ENCODE assay signal across 11 cellular contexts in genomic region chr11:47388697-47389576, GRCh38. TPM values are rescaled to one million over a fixed set of nuclear protein-coding genes. Genes with fewer than 3 reads are reported as not detected.
DNase-seq lines count a peak whose midpoint lies in the region; ATAC-seq and TF ChIP-seq lines count a peak whose summit lies in the region.
"Had no signal": no experiment of that assay in that cellular context is flagged by ENCODE, and none has a peak within 500 bp of the region (broad histone marks: within the 10 kb centered on the region; RNA-seq: fewer than 3 reads in every experiment).

No MANE protein-coding gene starts in this region.

- no peaks in the 10 kb centered on the region for H3K79me2 ChIP-seq in osteoblast (ENCODE audit: insufficient read depth, low read length)

- no peak overlapping the region for H2AFZ ChIP-seq in osteoblast (ENCODE audit: low read length)

- no peak overlapping the region for H3K9ac ChIP-seq in colonic mucosa (ENCODE audit: low read depth in 2 of 2, low read length in 2 of 2)

- H3K27me3 ChIP-seq in HL-60 (ENCODE audit: insufficient read depth, poor library complexity, severe bottlenecking) (no peaks in the 10 kb centered on the region), colonic mucosa (no peaks in the 10 kb centered on the region), osteoblast (ENCODE audit: insufficient read depth, low read length) (no peaks in the 10 kb centered on the region)
- H3K27me3 ChIP-seq in naive thymus-derived CD4-positive, alpha-beta T cell (ENCODE audit: control insufficient read depth in 2 of 2, insufficient read depth in 2 of 2, low read length in 2 of 2), result no peaks in the 10 kb centered on the region

- no peaks in the 10 kb centered on the region for H3K4me1 ChIP-seq in colonic mucosa
- H3K4me1 ChIP-seq in osteoblast (ENCODE audit: insufficient read depth, low read length), result peaks cover 6% of the 10 kb centered on the region
- H3K4me1 ChIP-seq in naive thymus-derived CD4-positive, alpha-beta T cell (ENCODE audit: control insufficient read depth in 2 of 2, insufficient read depth in 2 of 2, low read length in 2 of 2), result peaks cover 12 to 20% of the 10 kb centered on the region in 2 donors

- peak overlapping the region; percentile 30 for H3K4me3 ChIP-seq in HL-60 (replicated peaks; ENCODE audit: insufficient read depth, low read length)
- no peak overlapping the region for H3K4me3 ChIP-seq in colonic mucosa
- H3K4me3 ChIP-seq in osteoblast (ENCODE audit: insufficient read depth, low read length), result no peak overlapping the region
- no peak overlapping the region for H3K4me3 ChIP-seq in naive thymus-derived CD4-positive, alpha-beta T cell (ENCODE audit: low read length)

- TF ChIP-seq CTCF in HL-60 (IDR thresholded peaks at IDR 0.05; ENCODE audit: insufficient read depth, low read length) (no peak), colonic mucosa (IDR thresholded peaks at IDR 0.05) (no peak), osteoblast (IDR thresholded peaks at IDR 0.05; ENCODE audit: extremely low read depth, low read depth, low read length) (no peak), GM10266 (IDR thresholded peaks at IDR 0.05; ENCODE audit: control insufficient read depth, insufficient read depth, low read depth, missing control alignments) (no peak)

- CTCF ChIA-PET in naive thymus-derived CD4-positive, alpha-beta T cell (lab: Charles Lee), result interaction anchor here (0.9 to 3.8 kb wide), 4 partner anchors 12 to 23 kb away, joined by 3 to 20 read pairs (median 6); no protein-coding TSS in a partner anchor

- peak overlapping the region; percentile 100 for H3K27ac ChIP-seq in HL-60 (replicated peaks)
- peak overlapping the region; percentile 11 for H3K27ac ChIP-seq in colonic mucosa
- H3K27ac ChIP-seq in osteoblast (ENCODE audit: low read depth, low read length), result no peak overlapping the region
- H3K27ac ChIP-seq in naive thymus-derived CD4-positive, alpha-beta T cell (ENCODE audit: low read depth, low read length), result no peak overlapping the region

- POLR2A ChIA-PET in naive thymus-derived CD4-positive, alpha-beta T cell (lab: Charles Lee), result interaction anchor here (0.5 to 6.1 kb wide), 6 partner anchors 10 to 175 kb away, joined by 3 to 41 read pairs (median 6); partner anchors contain the start of genes MADD and SPI1

- H3K9me3 ChIP-seq in colonic mucosa (no peaks in the 10 kb centered on the region), osteoblast (ENCODE audit: low read depth, low read length) (no peaks in the 10 kb centered on the region)
- H3K9me3 ChIP-seq in naive thymus-derived CD4-positive, alpha-beta T cell (ENCODE audit: control insufficient read depth in 2 of 3, low read length in 3 of 3), result no peaks in the 10 kb centered on the region

- H3K36me3 ChIP-seq in colonic mucosa (no peaks in the 10 kb centered on the region), osteoblast (ENCODE audit: insufficient read depth, low read length) (no peaks in the 10 kb centered on the region)
- H3K36me3 ChIP-seq in naive thymus-derived CD4-positive, alpha-beta T cell (ENCODE audit: control insufficient read depth in 2 of 3, insufficient read depth in 3 of 3, low read length in 3 of 3), result no peaks in the 10 kb centered on the region

- peak overlapping the region in 1 of 10 donors; percentile 25 for H3K4me3 Mint-ChIP-seq in naive thymus-derived CD4-positive, alpha-beta T cell

- no peak for ATAC-seq in naive thymus-derived CD4-positive, alpha-beta T cell

- intact Hi-C loops in colonic mucosa (cut with DNase I), result no loop called here
- intact Hi-C loops in naive thymus-derived CD4-positive, alpha-beta T cell (cut with micrococcal nuclease), result no loop called here

- H3K36me3 Mint-ChIP-seq in naive thymus-derived CD4-positive, alpha-beta T cell, result no peaks in the 10 kb centered on the region

- peaks cover 0 to 1% (median 0%) of the 10 kb centered on the region in 11 donors for H3K9me3 Mint-ChIP-seq in naive thymus-derived CD4-positive, alpha-beta T cell

- peaks cover 11 to 40% (median 31%) of the 10 kb centered on the region in 7 donors for H3K4me1 Mint-ChIP-seq in naive thymus-derived CD4-positive, alpha-beta T cell

- H4K20me1 ChIP-seq in osteoblast (ENCODE audit: insufficient read depth, low read length), result no peaks in the 10 kb centered on the region

- H3K27ac Mint-ChIP-seq in naive thymus-derived CD4-positive, alpha-beta T cell, result peak overlapping the region in 4 of 9 donors; percentile 22 to 81 (median 56)

- DNase-seq in HL-60 (ENCODE audit: low read depth in 1 of 2, low spot score in 1 of 2), result peak; percentile 77 to 89
- DNase-seq in colonic mucosa, result no peak
- peak; percentile 55 for DNase-seq in osteoblast (ENCODE audit: insufficient read length, low spot score, missing footprints)
- no peak for DNase-seq in naive thymus-derived CD4-positive, alpha-beta T cell
- no peak for DNase-seq in GM10266 (ENCODE audit: extremely low spot score)
- no peak for DNase-seq in NCI-H345 treated with DMSO at 0.1 percent for 48 hours (lab: John Stamatoyannopoulos, UW; ENCODE audit: unreplicated experiment)
- DNase-seq: activated naive CD4-positive, alpha-beta T cell; kidney; stimulated activated CD4-positive, alpha-beta T cell treated with anti-CD3 and anti-CD28 coated beads, Interleukin-15, amount 100 ng/mL, for 24 hours had no signal

- no peaks in the 10 kb centered on the region for H3K27me3 Mint-ChIP-seq in naive thymus-derived CD4-positive, alpha-beta T cell

- H3K4me2 ChIP-seq in osteoblast (ENCODE audit: insufficient read depth, low read length), result no peak overlapping the region

RNA-seq across cellular contexts. Expression of gene SPI1, which starts 10.6 kb away (rescaled TPM):
- total RNA-seq in colonic mucosa (10 to 100 TPM in 1 of 2 donors, 1 to 10 TPM in 1; 4.7 to 11.9 TPM), osteoblast (not detected in 2 replicates)
- total RNA-seq in naive thymus-derived CD4-positive, alpha-beta T cell, result 100 to 1,000 TPM in 1 of 5 experiments, 10 to 100 TPM in 1, 1 to 10 TPM in 2, not detected in 1; 5.0 to 247 (median 17.8) TPM
- polyA plus RNA-seq in naive thymus-derived CD4-positive, alpha-beta T cell, result under 1 TPM in 1 of 2 donors, not detected in 1; 0.27 TPM
- total RNA-seq: M059J had no signal

RNA-seq across cellular contexts. Expression of gene SLC39A13, which starts 19.5 kb away (rescaled TPM):
- total RNA-seq in colonic mucosa, result 10 to 100 TPM; 14.3 to 18.6 TPM
- 52.5 and 78.9 TPM in 2 replicates for total RNA-seq in osteoblast
- 10 to 100 TPM; 29.9 to 60.4 (median 45.1) TPM for total RNA-seq in naive thymus-derived CD4-positive, alpha-beta T cell
- polyA plus RNA-seq in naive thymus-derived CD4-positive, alpha-beta T cell, result 10 to 100 TPM; 21.4 to 40.7 TPM

RNA-seq across cellular contexts. Expression of gene MYBPC3, which starts 36.4 kb away (rescaled TPM):
- total RNA-seq in colonic mucosa, result under 1 TPM in 1 of 2 donors, not detected in 1; 0.42 TPM
- not detected in 2 replicates for total RNA-seq in osteoblast
- total RNA-seq in naive thymus-derived CD4-positive, alpha-beta T cell, result under 1 TPM in 2 of 5 experiments, not detected in 3; 0.16 to 0.86 TPM
- polyA plus RNA-seq in naive thymus-derived CD4-positive, alpha-beta T cell, result not detected
- total RNA-seq: M059J had no signal

RNA-seq across cellular contexts. Expression of gene PSMC3, which starts 37.3 kb away (rescaled TPM):
- total RNA-seq in colonic mucosa, result 100 to 1,000 TPM in 1 of 2 donors, 10 to 100 TPM in 1; 74.4 to 152 TPM
- total RNA-seq in osteoblast, result 121 and 124 TPM in 2 replicates
- 100 to 1,000 TPM in 1 of 5 experiments, 10 to 100 TPM in 4; 42.2 to 149 (median 51.3) TPM for total RNA-seq in naive thymus-derived CD4-positive, alpha-beta T cell
- 100 to 1,000 TPM; 106 to 128 TPM for polyA plus RNA-seq in naive thymus-derived CD4-positive, alpha-beta T cell

RNA-seq across cellular contexts. Expression of gene RAPSN, which starts 60.0 kb away (rescaled TPM):
- total RNA-seq in colonic mucosa (not detected), osteoblast (0.29 and 0.36 TPM in 2 replicates)
- 1 to 10 TPM in 4 of 5 experiments, under 1 TPM in 1; 0.99 to 1.7 (median 1.4) TPM for total RNA-seq in naive thymus-derived CD4-positive, alpha-beta T cell
- polyA plus RNA-seq in naive thymus-derived CD4-positive, alpha-beta T cell, result not detected
- total RNA-seq: cerebellum, M059J had no signal

Comparison
In these comparisons a context has a peak if more than half of its experiments do, and no peak if none do; other contexts are left out.
1. DNase-seq: peak in HL-60 (2 of 2) and osteoblast (single experiment); none in colonic mucosa (single experiment), naive thymus-derived CD4-positive, alpha-beta T cell (0 of 9), GM10266 (single experiment) and NCI-H345 treated with DMSO at 0.1 percent for 48 hours (single experiment).
2. H3K27ac ChIP-seq: peak in HL-60 (single experiment) and colonic mucosa (single experiment); none in osteoblast (single experiment) and naive thymus-derived CD4-positive, alpha-beta T cell (single experiment).